ENCODE assay signal across 33 cellular contexts in the genomic region with DNA sequence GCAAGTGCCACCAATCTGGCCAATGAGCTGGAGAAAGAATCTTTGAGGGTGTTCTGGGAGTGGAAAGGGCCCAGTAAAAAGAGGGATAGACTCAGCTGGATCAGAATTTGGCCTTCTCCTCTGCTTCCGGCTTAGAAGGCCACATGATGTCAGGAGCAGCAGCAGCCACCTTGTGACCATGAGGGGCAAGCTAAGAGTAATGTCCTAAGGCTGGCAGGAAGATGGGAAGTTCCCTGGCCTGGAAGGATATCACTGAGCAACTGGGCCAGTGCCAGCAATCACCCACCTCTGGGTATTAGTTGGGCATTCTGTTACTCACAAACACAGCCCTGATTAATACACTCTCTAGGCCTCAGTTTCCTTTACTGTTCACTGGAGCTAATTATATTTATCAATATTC.
"Had no signal": no experiment of that assay in that cellular context is flagged by ENCODE, and none has a peak within 500 bp of the region (broad histone marks: within the 10 kb centered on the region; RNA-seq: fewer than 3 reads in every experiment).

No MANE protein-coding gene starts in this region.

- H3K9me3 ChIP-seq: adrenal gland, body of pancreas had no signal

- H3K27ac ChIP-seq: adrenal gland, body of pancreas, brain microvascular endothelial cell, breast epithelium, VCaP had no signal

- FAIRE-seq: astrocyte, TTC549 had no signal

- H3K27me3 ChIP-seq: body of pancreas had no signal

- DNase-seq: activated B cell treated with CpG ODN at 0.5 μM for 24 hours; activated CD4-positive, alpha-beta memory T cell treated with anti-CD3 and anti-CD28 coated beads for 36 hours; activated CD4-positive, alpha-beta T cell treated with anti-CD3 and anti-CD28 coated beads for 4 hours; activated CD4-positive, alpha-beta T cell treated with anti-CD3 and anti-CD28 coated beads, Interleukin-2, amount 10 ng/mL, durations not matched to agents 24 days and 14 days; activated CD4-positive, alpha-beta T cell treated with anti-CD3 and anti-CD28 coated beads, Interleukin-2, amount 50 U/mL, for 1 hour; activated CD4-positive, alpha-beta T cell treated with anti-CD3 and anti-CD28 coated beads, Interleukin-2, amount 50 U/mL, for 4 hours; activated CD4-positive, CD25-positive, alpha-beta regulatory T cell treated with anti-CD3 and anti-CD28 coated beads, Interleukin-2, amount 50 U/mL, for 72 hours; activated CD8-positive, alpha-beta memory T cell treated with anti-CD3 and anti-CD28 coated beads, Interleukin-2, amount 50 U/mL, for 4 hours; activated CD8-positive, alpha-beta T cell treated with anti-CD3 and anti-CD28 coated beads for 36 hours; activated effector memory CD4-positive, alpha-beta T cell treated with anti-CD3 and anti-CD28 coated beads, Interleukin-2, amount 50 U/mL, for 16 hours; activated gamma-delta T cell treated with Interleukin-2 at 50 U/mL for 16 hours; activated naive CD4-positive, alpha-beta T cell; activated naive CD4-positive, alpha-beta T cell treated with anti-CD3 and anti-CD28 coated beads for 36 hours; activated naive CD4-positive, alpha-beta T cell treated with anti-CD3 and anti-CD28 coated beads, Interleukin-2, amount 50 U/mL, for 16 hours; activated naive CD8-positive, alpha-beta T cell treated with anti-CD3 and anti-CD28 coated beads for 36 hours; activated T-cell treated with anti-CD3 and anti-CD28 coated beads for 4 hours; activated T-cell treated with anti-CD3 and anti-CD28 coated beads, Interleukin-2, amount 50 U/mL, for 1 hour; activated T-cell treated with anti-CD3 and anti-CD28 coated beads, Interleukin-2, amount 50 U/mL, for 4 hours; activated T-cell treated with anti-CD3 and anti-CD28 coated beads, Interleukin-2, amount 50 U/mL, for 72 hours; adrenal gland; amniotic stem cell; aorta; body of pancreas; brain microvascular endothelial cell; central memory CD4-positive, alpha-beta T cell; T-helper 2 cell; T-helper 9 cell had no signal

- ATAC-seq: activated CD8-positive, alpha-beta T cell treated with anti-CD3 and anti-CD28 coated beads for 36 hours; activated naive CD4-positive, alpha-beta T cell treated with anti-CD3 and anti-CD28 coated beads, Interleukin-2, amount 50 U/mL, for 72 hours; activated T-cell treated with anti-CD3 and anti-CD28 coated beads, Interleukin-2, amount 50 U/mL, for 4 hours; activated T-cell treated with anti-CD3 and anti-CD28 coated beads, Interleukin-2, amount 50 U/mL, for 72 hours; activated T-helper 17 cell treated with anti-CD3 and anti-CD28 coated beads, Interleukin-2, amount 50 U/mL, for 72 hours; body of pancreas had no signal

- H3K4me1 ChIP-seq: adrenal gland had no signal

- H3K36me3 ChIP-seq: adrenal gland, brain microvascular endothelial cell, breast epithelium had no signal

- H3K4me3 ChIP-seq: adrenal gland, body of pancreas, breast epithelium had no signal
